ENCODE assay signal across 1 cellular context in the genomic region with DNA sequence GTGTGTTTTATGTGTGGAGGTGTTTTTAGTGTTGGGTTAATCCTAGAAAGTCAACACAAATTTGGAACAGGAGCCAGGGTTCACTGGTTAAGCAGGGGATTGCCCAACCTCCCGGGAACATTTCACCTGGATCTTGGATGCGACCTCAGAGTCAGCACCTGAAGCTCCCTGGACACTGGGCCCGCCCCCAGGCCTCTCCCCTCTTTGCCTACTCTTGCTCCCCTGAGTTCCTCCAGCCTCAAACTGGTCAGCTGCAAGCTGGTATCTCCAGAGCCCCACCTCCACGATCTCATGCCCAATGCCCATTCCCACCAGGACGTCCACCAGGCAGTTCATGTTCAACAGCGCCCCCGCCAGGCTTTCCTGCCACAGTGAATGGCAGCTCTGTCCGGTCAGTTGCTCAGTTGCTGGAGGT.
TF ChIP-seq lines count a peak whose summit lies in the region.

No MANE protein-coding gene starts in this region.

TF ChIP-seq in liver, 16 proteins besides CTCF, POLR2A, EP300 and RAD21 (continued from another document):
- TF ChIP-seq, protein P1, sequence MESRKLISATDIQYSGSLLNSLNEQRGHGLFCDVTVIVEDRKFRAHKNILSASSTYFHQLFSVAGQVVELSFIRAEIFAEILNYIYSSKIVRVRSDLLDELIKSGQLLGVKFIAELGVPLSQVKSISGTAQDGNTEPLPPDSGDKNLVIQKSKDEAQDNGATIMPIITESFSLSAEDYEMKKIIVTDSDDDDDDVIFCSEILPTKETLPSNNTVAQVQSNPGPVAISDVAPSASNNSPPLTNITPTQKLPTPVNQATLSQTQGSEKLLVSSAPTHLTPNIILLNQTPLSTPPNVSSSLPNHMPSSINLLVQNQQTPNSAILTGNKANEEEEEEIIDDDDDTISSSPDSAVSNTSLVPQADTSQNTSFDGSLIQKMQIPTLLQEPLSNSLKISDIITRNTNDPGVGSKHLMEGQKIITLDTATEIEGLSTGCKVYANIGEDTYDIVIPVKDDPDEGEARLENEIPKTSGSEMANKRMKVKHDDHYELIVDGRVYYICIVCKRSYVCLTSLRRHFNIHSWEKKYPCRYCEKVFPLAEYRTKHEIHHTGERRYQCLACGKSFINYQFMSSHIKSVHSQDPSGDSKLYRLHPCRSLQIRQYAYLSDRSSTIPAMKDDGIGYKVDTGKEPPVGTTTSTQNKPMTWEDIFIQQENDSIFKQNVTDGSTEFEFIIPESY (IDR thresholded peaks at IDR 0.05) = no peak
- TF ChIP-seq, protein P2, sequence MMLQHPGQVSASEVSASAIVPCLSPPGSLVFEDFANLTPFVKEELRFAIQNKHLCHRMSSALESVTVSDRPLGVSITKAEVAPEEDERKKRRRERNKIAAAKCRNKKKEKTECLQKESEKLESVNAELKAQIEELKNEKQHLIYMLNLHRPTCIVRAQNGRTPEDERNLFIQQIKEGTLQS (IDR thresholded peaks at IDR 0.05) = no peak
- TF ChIP-seq, protein P3, sequence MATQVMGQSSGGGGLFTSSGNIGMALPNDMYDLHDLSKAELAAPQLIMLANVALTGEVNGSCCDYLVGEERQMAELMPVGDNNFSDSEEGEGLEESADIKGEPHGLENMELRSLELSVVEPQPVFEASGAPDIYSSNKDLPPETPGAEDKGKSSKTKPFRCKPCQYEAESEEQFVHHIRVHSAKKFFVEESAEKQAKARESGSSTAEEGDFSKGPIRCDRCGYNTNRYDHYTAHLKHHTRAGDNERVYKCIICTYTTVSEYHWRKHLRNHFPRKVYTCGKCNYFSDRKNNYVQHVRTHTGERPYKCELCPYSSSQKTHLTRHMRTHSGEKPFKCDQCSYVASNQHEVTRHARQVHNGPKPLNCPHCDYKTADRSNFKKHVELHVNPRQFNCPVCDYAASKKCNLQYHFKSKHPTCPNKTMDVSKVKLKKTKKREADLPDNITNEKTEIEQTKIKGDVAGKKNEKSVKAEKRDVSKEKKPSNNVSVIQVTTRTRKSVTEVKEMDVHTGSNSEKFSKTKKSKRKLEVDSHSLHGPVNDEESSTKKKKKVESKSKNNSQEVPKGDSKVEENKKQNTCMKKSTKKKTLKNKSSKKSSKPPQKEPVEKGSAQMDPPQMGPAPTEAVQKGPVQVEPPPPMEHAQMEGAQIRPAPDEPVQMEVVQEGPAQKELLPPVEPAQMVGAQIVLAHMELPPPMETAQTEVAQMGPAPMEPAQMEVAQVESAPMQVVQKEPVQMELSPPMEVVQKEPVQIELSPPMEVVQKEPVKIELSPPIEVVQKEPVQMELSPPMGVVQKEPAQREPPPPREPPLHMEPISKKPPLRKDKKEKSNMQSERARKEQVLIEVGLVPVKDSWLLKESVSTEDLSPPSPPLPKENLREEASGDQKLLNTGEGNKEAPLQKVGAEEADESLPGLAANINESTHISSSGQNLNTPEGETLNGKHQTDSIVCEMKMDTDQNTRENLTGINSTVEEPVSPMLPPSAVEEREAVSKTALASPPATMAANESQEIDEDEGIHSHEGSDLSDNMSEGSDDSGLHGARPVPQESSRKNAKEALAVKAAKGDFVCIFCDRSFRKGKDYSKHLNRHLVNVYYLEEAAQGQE (IDR thresholded peaks at IDR 0.05) = peak; percentile 76
- TF ChIP-seq GABPA (IDR thresholded peaks at IDR 0.05 in 1 of 2, conservative IDR thresholded peaks at IDR 0.05 in 1 of 2) = no peak
